In genomic region chr6:158853072-158853871, GRCh38 we compare ENCODE assay signal across 8 cellular contexts. TPM values are rescaled to one million over a fixed set of nuclear protein-coding genes. Genes with fewer than 3 reads are reported as not detected.
DNase-seq lines count a peak whose midpoint lies in the region; TF ChIP-seq lines count a peak whose summit lies in the region.

No MANE protein-coding gene starts in this region.

- H3K4me3 ChIP-seq in coronary artery: peak overlapping the region; percentile 14

- DNase-seq in GM10266 (ENCODE audit: extremely low spot score): peak; percentile 69
- DNase-seq in HCEC 1CT: peak; percentile 76
- DNase-seq in M059J (ENCODE audit: low read depth): peak; percentile 99
- DNase-seq in activated CD4-positive, CD25-positive, alpha-beta regulatory T cell treated with anti-CD3 and anti-CD28 coated beads, Interleukin-2, amount 50 U/mL, for 72 hours: peak; percentile 74
- DNase-seq in coronary artery (ENCODE audit: low spot score): no peak
- DNase-seq in lung microvascular endothelial cell (ENCODE audit: low read depth in 2 of 2): peak; percentile 24 to 87
- DNase-seq in stimulated activated CD8-positive, alpha-beta memory T cell treated with anti-CD3 and anti-CD28 coated beads, Interleukin-7, amount 100 ng/mL, for 1 hour (ENCODE audit: low read depth in 2 of 2): peak; percentile 63 to 66
- no peak for DNase-seq in NCI-H2171 treated with DMSO at 0.1 percent for 48 hours (lab: John Stamatoyannopoulos, UW)

- TF ChIP-seq CTCF in GM10266 (IDR thresholded peaks at IDR 0.05; ENCODE audit: control insufficient read depth, insufficient read depth, low read depth, missing control alignments) (no peak), coronary artery (IDR thresholded peaks at IDR 0.05) (no peak)

- no peak overlapping the region for H3K27ac ChIP-seq in coronary artery

RNA-seq across cellular contexts. Expression of gene EZR, which starts 34.1 kb away (rescaled TPM):
- 139 and 224 TPM in 2 replicates for total RNA-seq in M059J (2014; rRNA removed; shearing (Covaris generic))
- total RNA-seq in lung microvascular endothelial cell: 50.3 and 50.8 TPM in 2 replicates

Comparison
In these comparisons a context has a peak if more than half of its experiments do, and no peak if none do; other contexts are left out.
1. DNase-seq: peak in GM10266 (single experiment), HCEC 1CT (single experiment), M059J (single experiment), activated CD4-positive, CD25-positive, alpha-beta regulatory T cell treated with anti-CD3 and anti-CD28 coated beads, Interleukin-2, amount 50 U/mL, for 72 hours (single experiment), lung microvascular endothelial cell (2 of 2) and stimulated activated CD8-positive, alpha-beta memory T cell treated with anti-CD3 and anti-CD28 coated beads, Interleukin-7, amount 100 ng/mL, for 1 hour (2 of 2); none in coronary artery (single experiment) and NCI-H2171 treated with DMSO at 0.1 percent for 48 hours (single experiment).